In genomic region chr5:151612689-151613427, GRCh38 we compare ENCODE assay signal across 9 cellular contexts. TPM values are rescaled to one million over a fixed set of nuclear protein-coding genes. Genes with fewer than 3 reads are reported as not detected.
DNase-seq lines count a peak whose midpoint lies in the region; ATAC-seq, FAIRE-seq and TF ChIP-seq lines count a peak whose summit lies in the region.
"Had no signal": no experiment of that assay in that cellular context is flagged by ENCODE, and none has a peak within 500 bp of the region (broad histone marks: within the 10 kb centered on the region; RNA-seq: fewer than 3 reads in every experiment).

No MANE protein-coding gene starts in this region.

- H3K27ac ChIP-seq in psoas muscle (peak overlapping the region; percentile 71), osteoblast (ENCODE audit: low read depth, low read length) (no peak overlapping the region), small intestine (ENCODE audit: low read depth in 1 of 2, low read length in 1 of 2) (no peak overlapping the region)
- H3K27ac ChIP-seq: 22Rv1 had no signal

- no peak for FAIRE-seq in small intestine (lab: Jason Lieb, UNC)

- H3K4me3 ChIP-seq in psoas muscle (no peak overlapping the region), osteoblast (ENCODE audit: insufficient read depth, low read length) (no peak overlapping the region), small intestine (ENCODE audit: low read depth in 1 of 2, low read length in 2 of 2) (no peak overlapping the region)

- H3K4me3 Mint-ChIP-seq in activated T-helper 2 cell treated with anti-CD3 and anti-CD28 coated beads, Interferon-gamma antibody, Interleukin-2, Interleukin-4, amounts not matched to agents 10 μg/mL and 5 μg/mL and 100 μg/mL, durations not matched to agents 14 hours and 24 hours and 36 hours (ENCODE audit: low read depth), result no peak overlapping the region

- no peak overlapping the region for H2AFZ ChIP-seq in osteoblast (ENCODE audit: low read length)

- H3K27ac Mint-ChIP-seq in activated T-helper 2 cell treated with anti-CD3 and anti-CD28 coated beads, Interferon-gamma antibody, Interleukin-2, Interleukin-4, amounts not matched to agents 10 μg/mL and 5 μg/mL and 100 μg/mL, durations not matched to agents 14 hours and 24 hours and 36 hours, result peak overlapping the region; percentile 3

- no peak overlapping the region for H3K4me2 ChIP-seq in osteoblast (ENCODE audit: insufficient read depth, low read length)

- peaks cover 8% of the 10 kb centered on the region for H3K4me1 Mint-ChIP-seq in activated T-helper 2 cell treated with anti-CD3 and anti-CD28 coated beads, Interferon-gamma antibody, Interleukin-2, Interleukin-4, amounts not matched to agents 10 μg/mL and 5 μg/mL and 100 μg/mL, durations not matched to agents 14 hours and 24 hours and 36 hours (ENCODE audit: low read depth)

- H3K36me3 ChIP-seq in psoas muscle (ENCODE audit: insufficient read depth in 1 of 2, low read depth in 1 of 2) (no peaks in the 10 kb centered on the region), osteoblast (ENCODE audit: insufficient read depth, low read length) (no peaks in the 10 kb centered on the region), small intestine (ENCODE audit: control insufficient read depth in 2 of 2, insufficient read depth in 2 of 2, low read length in 2 of 2) (no peaks in the 10 kb centered on the region)

- H3K4me1 ChIP-seq in psoas muscle (no peaks in the 10 kb centered on the region), osteoblast (ENCODE audit: insufficient read depth, low read length) (no peaks in the 10 kb centered on the region), small intestine (ENCODE audit: control insufficient read depth in 2 of 2, insufficient read depth in 1 of 2, low read depth in 1 of 2, low read length in 1 of 2) (no peaks in the 10 kb centered on the region)

- DNase-seq in DMS79 treated with DMSO at 0.1 percent for 48 hours (lab: John Stamatoyannopoulos, UW), result peak; percentile 4
- DNase-seq in DMS79 (lab: John Stamatoyannopoulos, UW), result no peak
- DNase-seq in activated T-helper 2 cell treated with anti-CD3 and anti-CD28 coated beads, Interferon-gamma antibody, Interleukin-2, Interleukin-4, amounts not matched to agents 10 μg/mL and 5 μg/mL and 100 μg/mL, durations not matched to agents 14 hours and 24 hours and 36 hours (ENCODE audit: low spot score), result no peak
- peak; percentile 30 to 65 for DNase-seq in psoas muscle
- DNase-seq in osteoblast (ENCODE audit: insufficient read length, low spot score, missing footprints), result no peak
- DNase-seq in small intestine, result no peak

- no peaks in the 10 kb centered on the region for H3K9me3 Mint-ChIP-seq in activated T-helper 2 cell treated with anti-CD3 and anti-CD28 coated beads, Interferon-gamma antibody, Interleukin-2, Interleukin-4, amounts not matched to agents 10 μg/mL and 5 μg/mL and 100 μg/mL, durations not matched to agents 14 hours and 24 hours and 36 hours

- intact Hi-C loops in activated T-helper 2 cell treated with anti-CD3 and anti-CD28 coated beads, Interferon-gamma antibody, Interleukin-2, Interleukin-4, amounts not matched to agents 10 μg/mL and 5 μg/mL and 100 μg/mL, durations not matched to agents 14 hours and 24 hours and 36 hours (cut with micrococcal nuclease), result no loop called here
- intact Hi-C loops in psoas muscle (cut with DNase I), result no loop called here

- no peaks in the 10 kb centered on the region for H4K20me1 ChIP-seq in osteoblast (ENCODE audit: insufficient read depth, low read length)

- TF ChIP-seq CTCF in psoas muscle (IDR thresholded peaks at IDR 0.05), result no peak
- no peak for TF ChIP-seq CTCF in osteoblast (IDR thresholded peaks at IDR 0.05; ENCODE audit: extremely low read depth, low read depth, low read length)

- H3K27me3 Mint-ChIP-seq in activated T-helper 2 cell treated with anti-CD3 and anti-CD28 coated beads, Interferon-gamma antibody, Interleukin-2, Interleukin-4, amounts not matched to agents 10 μg/mL and 5 μg/mL and 100 μg/mL, durations not matched to agents 14 hours and 24 hours and 36 hours (ENCODE audit: low read depth), result peaks cover 6% of the 10 kb centered on the region

- no peaks in the 10 kb centered on the region for H3K9me3 ChIP-seq in psoas muscle
- no peaks in the 10 kb centered on the region for H3K9me3 ChIP-seq in osteoblast (ENCODE audit: low read depth, low read length)
- H3K9me3 ChIP-seq in small intestine (ENCODE audit: control insufficient read depth, low read depth), result no peaks in the 10 kb centered on the region

- H3K27me3 ChIP-seq in psoas muscle (ENCODE audit: insufficient read depth in 3 of 3, low read length in 2 of 3), result no peaks in the 10 kb centered on the region
- peaks cover 6% of the 10 kb centered on the region for H3K27me3 ChIP-seq in osteoblast (ENCODE audit: insufficient read depth, low read length)
- H3K27me3 ChIP-seq in small intestine (ENCODE audit: control insufficient read depth in 2 of 2, insufficient read depth in 2 of 2, low read length in 2 of 2), result no peaks in the 10 kb centered on the region

- no peaks in the 10 kb centered on the region for H3K36me3 Mint-ChIP-seq in activated T-helper 2 cell treated with anti-CD3 and anti-CD28 coated beads, Interferon-gamma antibody, Interleukin-2, Interleukin-4, amounts not matched to agents 10 μg/mL and 5 μg/mL and 100 μg/mL, durations not matched to agents 14 hours and 24 hours and 36 hours (ENCODE audit: low read depth)

- peak; percentile 88 for ATAC-seq in HG03378 (IDR thresholded peaks at IDR 0.05; ENCODE audit: unreplicated experiment)
- peak; percentile 94 to 97 (median 95) for ATAC-seq in psoas muscle
- no peak for ATAC-seq in HG02970 (IDR thresholded peaks at IDR 0.05; ENCODE audit: low FRiP score, unreplicated experiment)

- WGBS in psoas muscle, 3 donors, result 16 to 27% (median 23%) methylated on average over 8 of the region's 8 CpGs
- 18 to 29% (median 25%) methylated on average over 8 of the region's 8 CpGs for WGBS in small intestine, 3 donors

- no peaks in the 10 kb centered on the region for H3K79me2 ChIP-seq in osteoblast (ENCODE audit: insufficient read depth, low read length)

RNA-seq across cellular contexts. Expression of gene FAT2, which starts 21.7 kb away (rescaled TPM):
- total RNA-seq in activated T-helper 2 cell treated with anti-CD3 and anti-CD28 coated beads, Interferon-gamma antibody, Interleukin-2, Interleukin-4, amounts not matched to agents 10 μg/mL and 5 μg/mL and 100 μg/mL, durations not matched to agents 14 hours and 24 hours and 36 hours, result under 0.01 TPM in 1 of 2 replicates, not detected in the other
- total RNA-seq in psoas muscle (under 1 TPM in 2 of 4 donors, not detected in 2; 0.02 TPM), osteoblast (0.36 and 0.59 TPM in 2 replicates)
- polyA plus RNA-seq in psoas muscle (under 1 TPM in 2 of 3 donors, not detected in 1; 0.01 to 0.03 TPM), small intestine (under 1 TPM in 1 of 3 donors, not detected in 2; 0.01 TPM)

Comparison
In these comparisons a context has a peak if more than half of its experiments do, and no peak if none do; other contexts are left out.
1. DNase-seq: peak in DMS79 treated with DMSO at 0.1 percent for 48 hours (single experiment) and psoas muscle (2 of 2); none in DMS79 (single experiment), activated T-helper 2 cell treated with anti-CD3 and anti-CD28 coated beads, Interferon-gamma antibody, Interleukin-2, Interleukin-4, amounts not matched to agents 10 μg/mL and 5 μg/mL and 100 μg/mL, durations not matched to agents 14 hours and 24 hours and 36 hours (single experiment), osteoblast (single experiment) and small intestine (single experiment).